Comparison of ENCODE assay signal across 14 cellular contexts in the genomic region with DNA sequence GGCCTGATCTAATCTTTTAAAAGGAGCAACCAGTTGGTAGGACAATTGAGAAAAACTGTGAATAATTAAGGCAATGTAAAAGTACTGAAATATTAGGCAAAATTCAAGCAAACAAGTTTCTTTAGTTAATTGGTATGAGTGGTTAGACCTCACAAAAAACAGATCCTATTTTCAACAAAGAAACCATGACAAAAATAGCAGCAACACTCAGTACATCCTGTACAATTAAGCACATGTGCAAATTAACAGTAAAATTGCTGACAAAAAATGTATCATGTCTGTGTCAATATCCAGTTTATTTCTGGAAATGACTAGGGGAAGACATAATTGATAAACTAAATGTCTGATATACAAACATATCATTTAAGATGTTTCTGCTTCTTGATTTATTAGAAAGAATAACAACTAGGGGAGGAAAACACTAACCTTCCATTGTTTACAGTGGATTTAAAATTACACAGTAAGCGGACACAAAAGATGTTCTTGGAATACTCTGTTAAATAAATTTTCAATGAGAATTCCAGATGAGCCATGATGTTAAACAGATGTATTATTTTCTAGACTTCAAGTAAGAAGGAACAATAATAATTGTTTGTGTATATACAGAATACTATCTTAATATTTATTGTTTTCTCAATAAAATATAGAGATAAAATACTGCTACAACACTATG.
"Had no signal": no experiment of that assay in that cellular context is flagged by ENCODE, and none has a peak within 500 bp of the region (broad histone marks: within the 10 kb centered on the region; RNA-seq: fewer than 3 reads in every experiment).

No MANE protein-coding gene starts in this region.

- H3K9me3 Mint-ChIP-seq: activated naive CD4-positive, alpha-beta T cell treated with anti-CD3 and anti-CD28 coated beads, Interleukin-2, amount 10 ng/mL, durations not matched to agents 7 days and 5 days; activated T-helper 17 cell treated with anti-CD3 and anti-CD28 coated beads, Interleukin-2, amount 50 U/mL, for 72 hours had no signal

- H3K36me3 Mint-ChIP-seq: activated naive CD4-positive, alpha-beta T cell treated with anti-CD3 and anti-CD28 coated beads, Interleukin-2, amount 10 ng/mL, durations not matched to agents 7 days and 5 days; stimulated activated effector memory CD8-positive, alpha-beta T cell treated with anti-CD3 and anti-CD28 coated beads, Interleukin-12 subunit alpha, Interleukin-12 subunit beta, amount 100 ng/mL, for 72 hours had no signal

- H3K27ac Mint-ChIP-seq: activated naive CD4-positive, alpha-beta T cell treated with anti-CD3 and anti-CD28 coated beads, Interleukin-2, amount 10 ng/mL, durations not matched to agents 7 days and 5 days; activated T-helper 17 cell treated with anti-CD3 and anti-CD28 coated beads, Interleukin-2, amount 50 U/mL, for 72 hours; neural progenitor cell; stimulated activated effector memory CD8-positive, alpha-beta T cell treated with anti-CD3 and anti-CD28 coated beads, Interleukin-12 subunit alpha, Interleukin-12 subunit beta, amount 100 ng/mL, for 72 hours had no signal

- DNase-seq: activated CD4-positive, alpha-beta T cell treated with anti-CD3 and anti-CD28 coated beads for 1 hour; activated CD4-positive, alpha-beta T cell treated with anti-CD3 and anti-CD28 coated beads, Interleukin-2, amount 50 U/mL, for 4 hours; activated naive CD4-positive, alpha-beta T cell treated with anti-CD3 and anti-CD28 coated beads, Interleukin-2, amount 10 ng/mL, durations not matched to agents 7 days and 5 days; activated T-cell treated with anti-CD3 and anti-CD28 coated beads for 4 hours; erythroblast; glutamatergic neuron; retina; spleen; tibial artery had no signal

- H3K4me1 ChIP-seq: neural progenitor cell, spleen had no signal

- ATAC-seq: activated T-helper 17 cell treated with anti-CD3 and anti-CD28 coated beads, Interleukin-2, amount 50 U/mL, for 72 hours; stimulated activated effector memory CD8-positive, alpha-beta T cell treated with anti-CD3 and anti-CD28 coated beads, Interleukin-12 subunit alpha, Interleukin-12 subunit beta, amount 100 ng/mL, for 72 hours had no signal

- H3K27ac ChIP-seq: neural progenitor cell, SK-N-MC, spleen, VCaP had no signal

- H3K27me3 Mint-ChIP-seq: activated naive CD4-positive, alpha-beta T cell treated with anti-CD3 and anti-CD28 coated beads, Interleukin-2, amount 10 ng/mL, durations not matched to agents 7 days and 5 days; activated T-helper 17 cell treated with anti-CD3 and anti-CD28 coated beads, Interleukin-2, amount 50 U/mL, for 72 hours had no signal

- H3K4me1 Mint-ChIP-seq: activated naive CD4-positive, alpha-beta T cell treated with anti-CD3 and anti-CD28 coated beads, Interleukin-2, amount 10 ng/mL, durations not matched to agents 7 days and 5 days; activated T-helper 17 cell treated with anti-CD3 and anti-CD28 coated beads, Interleukin-2, amount 50 U/mL, for 72 hours; neural progenitor cell; stimulated activated effector memory CD8-positive, alpha-beta T cell treated with anti-CD3 and anti-CD28 coated beads, Interleukin-12 subunit alpha, Interleukin-12 subunit beta, amount 100 ng/mL, for 72 hours had no signal

- H3K36me3 ChIP-seq: neural progenitor cell, spleen, tibial artery had no signal

- H3K27me3 ChIP-seq: neural progenitor cell, spleen, tibial artery had no signal

- H3K4me3 ChIP-seq: neural progenitor cell, SK-N-MC, spleen, tibial artery had no signal

- H3K9ac ChIP-seq: neural progenitor cell had no signal

- H3K4me3 Mint-ChIP-seq: activated naive CD4-positive, alpha-beta T cell treated with anti-CD3 and anti-CD28 coated beads, Interleukin-2, amount 10 ng/mL, durations not matched to agents 7 days and 5 days; activated T-helper 17 cell treated with anti-CD3 and anti-CD28 coated beads, Interleukin-2, amount 50 U/mL, for 72 hours; neural progenitor cell; stimulated activated effector memory CD8-positive, alpha-beta T cell treated with anti-CD3 and anti-CD28 coated beads, Interleukin-12 subunit alpha, Interleukin-12 subunit beta, amount 100 ng/mL, for 72 hours had no signal

- H3K9me3 ChIP-seq: tibial artery had no signal
